Comparison of ENCODE assay signal across 8 cellular contexts in genomic region chr15:74438696-74439316, GRCh38. TPM values are rescaled to one million over a fixed set of nuclear protein-coding genes. Genes with fewer than 3 reads are reported as not detected.
A peak's percentile ranks its signal among the peaks of the same experiment; 100 is the strongest.
DNase-seq lines count a peak whose midpoint lies in the region; ATAC-seq, FAIRE-seq and TF ChIP-seq lines count a peak whose summit lies in the region.

No MANE protein-coding gene starts in this region.

- H3K27me3 Mint-ChIP-seq in activated naive CD4-positive, alpha-beta T cell treated with anti-CD3 and anti-CD28 coated beads, Interleukin-2, amount 50 U/mL, for 24 hours: no peaks in the 10 kb centered on the region
- H3K27me3 Mint-ChIP-seq in progenitor cell of endocrine pancreas: peaks cover 59% of the 10 kb centered on the region

- H3K4me3 Mint-ChIP-seq in activated naive CD4-positive, alpha-beta T cell treated with anti-CD3 and anti-CD28 coated beads, Interleukin-2, amount 50 U/mL, for 24 hours: no peak overlapping the region
- H3K4me3 Mint-ChIP-seq in progenitor cell of endocrine pancreas (ENCODE audit: low read depth): no peak overlapping the region

- intact Hi-C loops in head of caudate nucleus (cut with DNase I): loop anchor here (2.0 kb wide), 1 partner anchor 56 kb away; no protein-coding TSS in a partner anchor
- intact Hi-C loops in aorta (cut with DNase I): loop anchor here in 1 of 2 donors (1.0 kb wide), 1 partner anchor 57 kb away; no protein-coding TSS in a partner anchor

- no peaks in the 10 kb centered on the region for H3K36me3 ChIP-seq in aorta (ENCODE audit: control insufficient read depth in 1 of 2, insufficient read depth in 2 of 2, low read length in 1 of 2)

- peak overlapping the region; percentile 12 for H3K27ac Mint-ChIP-seq in activated naive CD4-positive, alpha-beta T cell treated with anti-CD3 and anti-CD28 coated beads, Interleukin-2, amount 50 U/mL, for 24 hours
- H3K27ac Mint-ChIP-seq in progenitor cell of endocrine pancreas: no peak overlapping the region

- no peaks in the 10 kb centered on the region for H3K36me3 Mint-ChIP-seq in activated naive CD4-positive, alpha-beta T cell treated with anti-CD3 and anti-CD28 coated beads, Interleukin-2, amount 50 U/mL, for 24 hours
- no peaks in the 10 kb centered on the region for H3K36me3 Mint-ChIP-seq in progenitor cell of endocrine pancreas (ENCODE audit: insufficient read depth)

- TF ChIP-seq CTCF in 22Rv1 (IDR thresholded peaks at IDR 0.05) (peak; percentile 96), NB4 (IDR thresholded peaks at IDR 0.05; ENCODE audit: low read depth, low read length) (peak; percentile 95), progenitor cell of endocrine pancreas (IDR thresholded peaks at IDR 0.05; ENCODE audit: unreplicated experiment) (peak; percentile 95)

- no peak overlapping the region for H3K4me3 ChIP-seq in NB4 (ENCODE audit: low read depth, low read length)
- H3K4me3 ChIP-seq in aorta (ENCODE audit: low read length in 2 of 2): no peak overlapping the region

- 0% methylated on average over 2 of the region's 2 CpGs for WGBS in aorta, 2 donors

- H3K27ac ChIP-seq in 22Rv1 (no peak overlapping the region), aorta (ENCODE audit: low read depth in 1 of 2, low read length in 2 of 2) (no peak overlapping the region)

- TF ChIP-seq POLR2A in NB4 (IDR thresholded peaks at IDR 0.05; ENCODE audit: extremely low read depth, insufficient read length): no peak

- peaks cover 36% of the 10 kb centered on the region for H3K4me1 Mint-ChIP-seq in activated naive CD4-positive, alpha-beta T cell treated with anti-CD3 and anti-CD28 coated beads, Interleukin-2, amount 50 U/mL, for 24 hours
- H3K4me1 Mint-ChIP-seq in progenitor cell of endocrine pancreas (ENCODE audit: low read depth): peaks cover 22% of the 10 kb centered on the region

- H3K4me1 ChIP-seq in aorta (ENCODE audit: control insufficient read depth in 1 of 2, insufficient read depth in 2 of 2, low read length in 2 of 2): no peaks in the 10 kb centered on the region

- H3K9me3 ChIP-seq in aorta (ENCODE audit: control insufficient read depth, low read length): no peaks in the 10 kb centered on the region

- no peaks in the 10 kb centered on the region for H3K9me3 Mint-ChIP-seq in activated naive CD4-positive, alpha-beta T cell treated with anti-CD3 and anti-CD28 coated beads, Interleukin-2, amount 50 U/mL, for 24 hours
- H3K9me3 Mint-ChIP-seq in progenitor cell of endocrine pancreas (ENCODE audit: low read depth): no peaks in the 10 kb centered on the region

- DNase-seq in GM18507 (ENCODE audit: extremely low spot score, insufficient read length, low read depth): peak; percentile 71
- peak; percentile 84 for DNase-seq in NB4 (ENCODE audit: low read depth)
- DNase-seq in T follicular helper cell (ENCODE audit: low read depth): peak; percentile 55
- DNase-seq in head of caudate nucleus: peak; percentile 63 to 93 (median 87)
- DNase-seq in progenitor cell of endocrine pancreas (ENCODE audit: low spot score, unreplicated experiment): peak; percentile 49
- DNase-seq in aorta: peak; percentile 80 to 86

- ATAC-seq in aorta (ENCODE audit: low FRiP score): peak; percentile 73

- H3K27me3 ChIP-seq in aorta (ENCODE audit: control insufficient read depth in 1 of 2, insufficient read depth in 2 of 2, low read length in 1 of 2): no peaks in the 10 kb centered on the region

- peak; percentile 91 for FAIRE-seq in GM18507 (lab: Jason Lieb, UNC)

RNA-seq across cellular contexts. Expression of gene SEMA7A, which starts 5.0 kb away (rescaled TPM):
- total RNA-seq in progenitor cell of endocrine pancreas (1.9 and 2.6 TPM in 2 replicates), aorta (1 to 10 TPM; 2.3 to 4.1 TPM)
- polyA plus RNA-seq in aorta: 1 to 10 TPM in 1 of 2 donors, under 1 TPM in 1; 0.54 to 1.8 TPM

RNA-seq across cellular contexts. Expression of gene UBL7, which starts 22.2 kb away (rescaled TPM):
- total RNA-seq in progenitor cell of endocrine pancreas: 45.9 and 53.7 TPM in 2 replicates
- total RNA-seq in aorta: 10 to 100 TPM; 25.1 to 27.0 TPM
- polyA plus RNA-seq in aorta: 10 to 100 TPM; 28.9 to 45.3 TPM
